Comparison of ENCODE assay signal across 1 cellular context in genomic region chr17:79990051-79990592, GRCh38.
A peak's percentile ranks its signal among the peaks of the same experiment; 100 is the strongest.
TF ChIP-seq lines count a peak whose summit lies in the region.

No MANE protein-coding gene starts in this region.

TF ChIP-seq in HEK293, 187 proteins besides CTCF, POLR2A, EP300 and RAD21 (continued from another document):
- TF ChIP-seq, protein P1, sequence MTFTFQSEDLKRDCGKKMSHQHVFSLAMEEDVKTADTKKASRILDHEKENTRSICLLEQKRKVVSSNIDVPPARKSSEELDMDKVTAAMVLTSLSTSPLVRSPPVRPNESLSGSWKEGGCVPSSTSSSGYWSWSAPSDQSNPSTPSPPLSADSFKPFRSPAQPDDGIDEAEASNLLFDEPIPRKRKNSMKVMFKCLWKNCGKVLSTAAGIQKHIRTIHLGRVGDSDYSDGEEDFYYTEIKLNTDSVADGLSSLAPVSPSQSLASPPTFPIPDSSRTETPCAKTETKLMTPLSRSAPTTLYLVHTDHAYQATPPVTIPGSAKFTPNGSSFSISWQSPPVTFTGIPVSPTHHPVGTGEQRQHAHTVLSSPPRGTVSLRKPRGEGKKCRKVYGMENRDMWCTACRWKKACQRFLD (tag by site-specific recombination; IDR thresholded peaks at IDR 0.05) = no peak
- TF ChIP-seq ZNF10 (tag by site-specific recombination; IDR thresholded peaks at IDR 0.05) (no peak), BCL11A (tag by site-specific recombination; IDR thresholded peaks at IDR 0.05; ENCODE audit: low read depth) (no peak), ZFHX2 (tag by site-specific recombination; conservative IDR thresholded peaks at IDR 0.05) (peak; percentile 96), SALL2 (tag by site-specific recombination; IDR thresholded peaks at IDR 0.05; ENCODE audit: borderline replicate concordance) (no peak), GLI4 (tag by site-specific recombination; IDR thresholded peaks at IDR 0.05) (no peak), BCL11B (tag by site-specific recombination; IDR thresholded peaks at IDR 0.05; ENCODE audit: low read depth) (no peak), ELK4 (IDR thresholded peaks at IDR 0.05; ENCODE audit: borderline replicate concordance, low read depth, low read length) (no peak)
